Comparison of ENCODE assay signal across 7 cellular contexts in genomic region chr2:113328572-113328971, GRCh38. TPM values are rescaled to one million over a fixed set of nuclear protein-coding genes. Genes with fewer than 3 reads are reported as not detected.
A peak's percentile ranks its signal among the peaks of the same experiment; 100 is the strongest.
DNase-seq lines count a peak whose midpoint lies in the region; ATAC-seq, FAIRE-seq and TF ChIP-seq lines count a peak whose summit lies in the region.
"Not testable (repeated sequence)": the region's sequence is repeated elsewhere in the genome, so short reads cannot be mapped to it uniquely, and the experiment has no call there.

No MANE protein-coding gene starts in this region.

- not testable (repeated sequence) for H3K9me3 Mint-ChIP-seq in astrocyte (ENCODE audit: unreplicated experiment)

- H4K8ac ChIP-seq in mesenchymal stem cell (ENCODE audit: low read length), result not testable (repeated sequence)

- H3K18ac ChIP-seq in mesenchymal stem cell (ENCODE audit: low read depth in 1 of 2, low read length in 2 of 2), result not testable (repeated sequence)

- H2BK15ac ChIP-seq in mesenchymal stem cell (ENCODE audit: low read depth, poor library complexity, severe bottlenecking), result not testable (repeated sequence)

- H3K14ac ChIP-seq in mesenchymal stem cell (ENCODE audit: low read length in 2 of 2), result not testable (repeated sequence)

- DNase-seq in AG08395 (ENCODE audit: low spot score), result peak; percentile 14
- DNase-seq in GM04503 (ENCODE audit: low read depth), result peak; percentile 30
- peak; percentile 65 for DNase-seq in M059J (ENCODE audit: low read depth)
- not testable (repeated sequence) for DNase-seq in RWPE2 (ENCODE audit: low spot score); esophagus squamous epithelium (lab: John Stamatoyannopoulos, UW); mesenchymal stem cell
- peak; percentile 49 for DNase-seq in astrocyte (ENCODE audit: low read depth)

- H3K79me2 ChIP-seq in astrocyte (ENCODE audit: insufficient read depth, low read length), result not testable (repeated sequence)

- H2AFZ ChIP-seq in astrocyte (ENCODE audit: low read depth, low read length); mesenchymal stem cell (ENCODE audit: low read depth, low read length): not testable (repeated sequence)

- not testable (repeated sequence) for H2BK120ac ChIP-seq in mesenchymal stem cell (ENCODE audit: low read depth, low read length)

- peaks cover 38% of the 10 kb centered on the region for H3K4me1 ChIP-seq in RWPE2 (ENCODE audit: insufficient read depth, poor library complexity, severe bottlenecking)
- peaks cover 30% of the 10 kb centered on the region for H3K4me1 ChIP-seq in astrocyte (ENCODE audit: insufficient read depth, low read length)
- H3K4me1 ChIP-seq in esophagus squamous epithelium, result peaks cover 3 to 64% (median 19%) of the 10 kb centered on the region in 3 donors
- H3K4me1 ChIP-seq in mesenchymal stem cell (ENCODE audit: control insufficient read depth, insufficient read depth, low read depth, low read length), result peaks cover 14% of the 10 kb centered on the region

- not testable (repeated sequence) for H3K4me3 ChIP-seq in RWPE2 (ENCODE audit: severe bottlenecking); astrocyte (ENCODE audit: insufficient read depth, low read depth, low read length); esophagus squamous epithelium; mesenchymal stem cell (ENCODE audit: insufficient read depth in 1 of 2, low read depth in 1 of 2, low read length in 2 of 2)

- not testable (repeated sequence) for H2BK12ac ChIP-seq in mesenchymal stem cell (ENCODE audit: low read length in 2 of 2)

- TF ChIP-seq POLR2A in esophagus squamous epithelium (IDR thresholded peaks at IDR 0.05), result not testable (repeated sequence)

- H3K27me3 Mint-ChIP-seq in astrocyte (ENCODE audit: low read depth, unreplicated experiment), result not testable (repeated sequence)

- H2BK5ac ChIP-seq in mesenchymal stem cell (ENCODE audit: low read depth, low read length, poor library complexity, severe bottlenecking), result not testable (repeated sequence)

- not testable (repeated sequence) for H4K91ac ChIP-seq in mesenchymal stem cell (ENCODE audit: low read length)

- H3K4me2 ChIP-seq in astrocyte (ENCODE audit: low read length), result peak overlapping the region; percentile 20
- H3K4me2 ChIP-seq in mesenchymal stem cell (ENCODE audit: low read length, poor library complexity, severe bottlenecking), result not testable (repeated sequence)

- peak overlapping the region; percentile 100 for H3K27ac ChIP-seq in RWPE2 (ENCODE audit: poor library complexity, severe bottlenecking)
- H3K27ac ChIP-seq in astrocyte (ENCODE audit: low read depth, low read length), result peak overlapping the region; percentile 59
- peak overlapping the region; percentile 67 to 82 (median 74) for H3K27ac ChIP-seq in esophagus squamous epithelium
- peak overlapping the region; percentile 40 for H3K27ac ChIP-seq in mesenchymal stem cell (ENCODE audit: low read length, poor library complexity, severe bottlenecking)

- not testable (repeated sequence) for H2AK5ac ChIP-seq in mesenchymal stem cell (ENCODE audit: low read length, severe bottlenecking)

- H3K23ac ChIP-seq in mesenchymal stem cell (ENCODE audit: low read length in 2 of 2), result not testable (repeated sequence)

- FAIRE-seq in astrocyte (lab: Jason Lieb, UNC), result peak; percentile 47

- H3K9me3 ChIP-seq in RWPE2 (ENCODE audit: severe bottlenecking); astrocyte (ENCODE audit: insufficient read depth, low read depth, low read length); esophagus squamous epithelium; mesenchymal stem cell (ENCODE audit: control insufficient read depth, low read length): not testable (repeated sequence)

- H3K79me1 ChIP-seq in mesenchymal stem cell (replicated peaks; ENCODE audit: low read length, poor library complexity, severe bottlenecking), result not testable (repeated sequence)

- not testable (repeated sequence) for H3K27me3 ChIP-seq in RWPE2 (ENCODE audit: insufficient read depth, poor library complexity, severe bottlenecking); astrocyte (ENCODE audit: insufficient read depth, low read length); esophagus squamous epithelium; mesenchymal stem cell (ENCODE audit: control insufficient read depth in 1 of 2, insufficient read depth in 1 of 2, low read length in 2 of 2)

- H3K4me3 Mint-ChIP-seq in astrocyte (ENCODE audit: unreplicated experiment), result not testable (repeated sequence)

- not testable (repeated sequence) for H3K9ac ChIP-seq in astrocyte (ENCODE audit: low read length)
- peak overlapping the region; percentile 77 for H3K9ac ChIP-seq in mesenchymal stem cell (ENCODE audit: low read length)

- not testable (repeated sequence) for TF ChIP-seq CTCF in RWPE2 (IDR thresholded peaks at IDR 0.05; ENCODE audit: poor library complexity, severe bottlenecking); astrocyte (IDR thresholded peaks at IDR 0.05; ENCODE audit: insufficient read depth, low read depth, low read length); esophagus squamous epithelium (IDR thresholded peaks at IDR 0.05)

- H3K27ac Mint-ChIP-seq in astrocyte (ENCODE audit: unreplicated experiment), result peak overlapping the region; percentile 82

- ATAC-seq in RWPE2 (ENCODE audit: low read depth), result peak; percentile 29; the same call in 2 of the 3 replicates

- H3K4me1 Mint-ChIP-seq in astrocyte (ENCODE audit: low read depth, unreplicated experiment), result peaks cover 37% of the 10 kb centered on the region

- 47 to 59% methylated on average over 1 of the region's 1 CpG for WGBS in esophagus squamous epithelium, 2 donors
- 100% methylated on average over 1 of the region's 1 CpG for WGBS in mesenchymal stem cell

- not testable (repeated sequence) for H3K4ac ChIP-seq in mesenchymal stem cell (ENCODE audit: low read depth in 1 of 2, low read length in 2 of 2)

- intact Hi-C loops in esophagus squamous epithelium (cut with DNase I), result not testable (repeated sequence)

- not testable (repeated sequence) for H3K36me3 ChIP-seq in RWPE2 (ENCODE audit: low read depth); astrocyte (ENCODE audit: insufficient read depth, low read length); esophagus squamous epithelium; mesenchymal stem cell (ENCODE audit: control insufficient read depth in 1 of 2, insufficient read depth in 2 of 2, low read depth in 1 of 2, low read length in 2 of 2)

- H4K20me1 ChIP-seq in astrocyte (ENCODE audit: insufficient read depth, low read length), result not testable (repeated sequence)

- not testable (repeated sequence) for H3K36me3 Mint-ChIP-seq in astrocyte (ENCODE audit: low read depth, unreplicated experiment)

RNA-seq across cellular contexts. Expression of gene PAX8, which starts 49.9 kb away (rescaled TPM):
- total RNA-seq in M059J (2014; rRNA removed; shearing (Covaris generic)), result 5.2 and 6.1 TPM in 2 replicates
- total RNA-seq in astrocyte (0.48 and 1.2 TPM in 2 replicates), esophagus squamous epithelium (1 to 10 TPM in 3 of 4 donors, under 1 TPM in 1; 0.32 to 7.6 (median 2.7) TPM)
- 0.03 TPM for polyA plus RNA-seq in mesenchymal stem cell (2013, experiment 1 of 2)
- polyA plus RNA-seq in mesenchymal stem cell (2013, experiment 2 of 2), result 0.10 TPM

Comparison
In these comparisons a context has a peak if more than half of its experiments do, and no peak if none do; other contexts are left out.
1. H3K27ac ChIP-seq: peak in every context shown above with its lines; median percentile 100 in RWPE2; 74 in esophagus squamous epithelium; 59 in astrocyte; 40 in mesenchymal stem cell.